ENCODE assay signal across 28 cellular contexts in genomic region chr1:5645135-5645399, GRCh38.
"Had no signal": no experiment of that assay in that cellular context is flagged by ENCODE, and none has a peak within 500 bp of the region (broad histone marks: within the 10 kb centered on the region; RNA-seq: fewer than 3 reads in every experiment).

No MANE protein-coding gene starts in this region.

- H3K27ac Mint-ChIP-seq: activated CD4-positive, alpha-beta memory T cell treated with anti-CD3 and anti-CD28 coated beads, Interleukin-2, amount 10 ng/mL, durations not matched to agents 7 days and 5 days; activated CD4-positive, alpha-beta T cell treated with anti-CD3 and anti-CD28 coated beads, Interleukin-2, amount 10 ng/mL, durations not matched to agents 7 days and 5 days; activated naive CD8-positive, alpha-beta T cell; activated T-helper 17 cell treated with anti-CD3 and anti-CD28 coated beads, Interleukin-2, amount 50 U/mL, for 72 hours; dendritic cell treated with granulocyte-macrophage colony-stimulating factor and Interleukin-4, amounts not matched to agents 40 ng/mL and 50 ng/mL, for 4 days; endodermal cell; T-helper 17 cell; T-helper 2 cell treated with Interferon-gamma antibody and Interleukin-4, amounts not matched to agents 5 μg/mL and 100 μg/mL, for 36 hours had no signal

- H3K9me3 Mint-ChIP-seq: activated CD4-positive, alpha-beta T cell treated with anti-CD3 and anti-CD28 coated beads, Interleukin-2, amount 10 ng/mL, durations not matched to agents 7 days and 5 days; activated T-cell treated with anti-CD3 and anti-CD28 coated beads, Interleukin-2, amount 50 U/mL, for 4 hours had no signal

- H3K4me1 Mint-ChIP-seq: activated CD4-positive, alpha-beta memory T cell treated with anti-CD3 and anti-CD28 coated beads, Interleukin-2, amount 10 ng/mL, durations not matched to agents 7 days and 5 days; activated CD4-positive, alpha-beta T cell treated with anti-CD3 and anti-CD28 coated beads, Interleukin-2, amount 10 ng/mL, durations not matched to agents 7 days and 5 days; activated T-helper 17 cell treated with anti-CD3 and anti-CD28 coated beads, Interleukin-2, amount 50 U/mL, for 72 hours had no signal

- DNase-seq: activated CD4-positive, alpha-beta T cell treated with anti-CD3 and anti-CD28 coated beads for 4 hours; activated CD4-positive, alpha-beta T cell treated with anti-CD3 and anti-CD28 coated beads, Interleukin-2, amount 10 ng/mL, durations not matched to agents 7 days and 5 days; activated CD4-positive, alpha-beta T cell treated with anti-CD3 and anti-CD28 coated beads, Interleukin-2, amount 50 U/mL, for 4 hours; activated CD4-positive, CD25-positive, alpha-beta regulatory T cell; activated CD4-positive, CD25-positive, alpha-beta regulatory T cell treated with anti-CD3 and anti-CD28 coated beads, Interleukin-2, amount 50 U/mL, for 72 hours; activated effector memory CD4-positive, alpha-beta T cell treated with Interleukin-2 at 50 U/mL for 16 hours; activated gamma-delta T cell treated with Interleukin-2 at 50 U/mL for 16 hours; activated naive CD4-positive, alpha-beta T cell treated with anti-CD3 and anti-CD28 coated beads, Interleukin-2, amount 50 U/mL, for 16 hours; activated naive CD4-positive, alpha-beta T cell treated with Interleukin-2 at 50 U/mL for 16 hours; activated T-cell treated with anti-CD3 and anti-CD28 coated beads, Interleukin-2, amount 50 U/mL, for 4 hours; amniotic stem cell; anterior cingulate cortex; brain microvascular endothelial cell; effector memory CD4-positive, alpha-beta T cell; foreskin fibroblast; T-helper 1 cell; T-helper 17 cell; T1000 had no signal

- H3K4me3 Mint-ChIP-seq: activated CD4-positive, alpha-beta memory T cell treated with anti-CD3 and anti-CD28 coated beads, Interleukin-2, amount 10 ng/mL, durations not matched to agents 7 days and 5 days; activated CD4-positive, alpha-beta T cell treated with anti-CD3 and anti-CD28 coated beads, Interleukin-2, amount 10 ng/mL, durations not matched to agents 7 days and 5 days; activated naive CD8-positive, alpha-beta T cell; activated T-cell treated with anti-CD3 and anti-CD28 coated beads, Interleukin-2, amount 50 U/mL, for 4 hours; activated T-helper 17 cell treated with anti-CD3 and anti-CD28 coated beads, Interleukin-2, amount 50 U/mL, for 72 hours; central memory CD8-positive, alpha-beta T cell; dendritic cell treated with granulocyte-macrophage colony-stimulating factor and Interleukin-4, amounts not matched to agents 40 ng/mL and 50 ng/mL, for 4 days; endodermal cell; T-helper 17 cell; T-helper 2 cell treated with Interferon-gamma antibody and Interleukin-4, amounts not matched to agents 5 μg/mL and 100 μg/mL, for 36 hours had no signal

- ATAC-seq: activated T-cell treated with anti-CD3 and anti-CD28 coated beads, Interleukin-2, amount 50 U/mL, for 4 hours; activated T-helper 17 cell treated with anti-CD3 and anti-CD28 coated beads, Interleukin-2, amount 50 U/mL, for 72 hours; esophagus mucosa; T-helper 17 cell had no signal

- H3K27me3 ChIP-seq: brain microvascular endothelial cell had no signal

- H3K4me3 ChIP-seq: coronary artery, dorsolateral prefrontal cortex had no signal

- H3K27ac ChIP-seq: brain microvascular endothelial cell, coronary artery, dorsolateral prefrontal cortex had no signal

- H3K36me3 ChIP-seq: brain microvascular endothelial cell had no signal
